Comparison of ENCODE assay signal across 9 cellular contexts in the genomic region with DNA sequence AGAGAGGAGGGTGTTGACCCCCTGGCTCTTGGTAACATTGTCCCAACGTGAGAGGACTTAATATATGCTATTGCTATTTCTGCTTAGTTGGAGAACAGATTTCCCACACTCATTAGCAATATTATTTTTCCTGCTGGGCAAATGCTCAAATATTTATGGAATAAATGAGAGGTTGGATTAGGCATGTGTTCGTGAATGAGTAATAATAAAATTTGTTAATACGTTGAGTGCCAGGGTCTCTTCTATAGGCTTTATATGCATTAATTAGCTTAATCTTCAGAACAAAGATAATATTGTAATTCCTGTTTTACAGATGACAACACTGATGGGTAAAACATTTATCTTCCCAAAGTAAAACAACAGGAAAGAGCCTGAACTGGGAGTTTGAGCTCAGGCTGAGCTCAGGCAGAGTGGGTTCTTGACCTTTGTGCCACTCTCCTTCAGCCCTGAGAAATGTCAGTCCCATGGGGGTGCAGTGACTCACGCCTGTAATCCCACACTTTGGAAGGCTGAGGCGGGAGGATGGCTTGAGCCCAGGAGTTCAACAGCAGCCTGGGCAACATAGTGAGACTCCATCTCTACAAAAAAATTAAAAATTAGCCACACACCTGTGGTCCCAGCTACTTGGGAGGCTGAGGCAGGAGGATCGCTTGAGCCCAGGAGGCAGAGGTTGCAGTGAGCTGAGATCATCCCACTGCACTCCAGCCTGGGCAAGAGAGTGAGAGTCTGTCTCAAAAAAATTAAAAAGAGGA. TPM values are rescaled to one million over a fixed set of nuclear protein-coding genes. Genes with fewer than 3 reads are reported as not detected.
DNase-seq lines count a peak whose midpoint lies in the region; ATAC-seq, FAIRE-seq and TF ChIP-seq lines count a peak whose summit lies in the region.
"Had no signal": no experiment of that assay in that cellular context is flagged by ENCODE, and none has a peak within 500 bp of the region (broad histone marks: within the 10 kb centered on the region; RNA-seq: fewer than 3 reads in every experiment).

No MANE protein-coding gene starts in this region.

- H3K23ac ChIP-seq in H1 (ENCODE audit: insufficient read length): no peak overlapping the region

- H2BK120ac ChIP-seq in H1 (replicated peaks; ENCODE audit: low read depth, low read length): no peak overlapping the region

- H3K4ac ChIP-seq in H1 (replicated peaks; ENCODE audit: insufficient read length, low read depth, low read length): no peak overlapping the region

- no peak for TF ChIP-seq EP300 in H1 (IDR thresholded peaks at IDR 0.05; ENCODE audit: borderline replicate concordance in 1 of 2, low read depth in 2 of 2, low read length in 2 of 2)

- H4K8ac ChIP-seq in H1 (ENCODE audit: extremely low read depth, insufficient read depth, low read length): no peak overlapping the region

- no peak overlapping the region for H3K4me3 ChIP-seq in CD8-positive, alpha-beta memory T cell (ENCODE audit: low read length)
- H3K4me3 ChIP-seq in LNCaP clone FGC (ENCODE audit: low read depth, low read length): peak overlapping the region; percentile 61
- H3K4me3 ChIP-seq in H1 (ENCODE audit: extremely low read depth in 1 of 4, insufficient read depth in 2 of 4, low read depth in 3 of 4, low read length in 4 of 4): peak overlapping the region; percentile 60 to 83 (median 64); a peak in 5 of 8 replicates
- H3K4me3 ChIP-seq in HAP-1: no peak overlapping the region
- H3K4me3 ChIP-seq in left lung: no peak overlapping the region

- H3K27me3 Mint-ChIP-seq in CD8-positive, alpha-beta memory T cell: no peaks in the 10 kb centered on the region
- H3K27me3 Mint-ChIP-seq in neural crest cell (ENCODE audit: low read depth): no peaks in the 10 kb centered on the region

- peaks cover 12% of the 10 kb centered on the region for H3K9me3 ChIP-seq in CD8-positive, alpha-beta memory T cell (ENCODE audit: low read length)
- H3K9me3 ChIP-seq in H1 (ENCODE audit: insufficient read depth in 2 of 2, low read depth in 1 of 2, low read length in 1 of 2): peaks cover 2 to 8% of the 10 kb centered on the region in 2 experiments; a peak in 3 of 4 replicates
- H3K9me3 ChIP-seq in HAP-1: 0 out of 2 replicates have a peak, but pooled peaks cover 5% of the 10 kb centered on the region
- peaks cover 4 to 94% of the 10 kb centered on the region in 2 donors for H3K9me3 ChIP-seq in left lung

- no peak overlapping the region for H3K14ac ChIP-seq in H1 (ENCODE audit: insufficient read length)

- DNase-seq in CD8-positive, alpha-beta memory T cell: no peak
- no peak for DNase-seq in LNCaP clone FGC (ENCODE audit: low read depth)
- DNase-seq in H1 (ENCODE audit: low read depth in 1 of 2, low spot score in 2 of 2): no peak
- no peak for DNase-seq in neural crest cell (ENCODE audit: low read depth, low spot score)
- no peak for DNase-seq in HAP-1 (ENCODE audit: low spot score in 2 of 2)
- no peak for DNase-seq in left lung
- no peak for DNase-seq in HEK293T (ENCODE audit: extremely low spot score)
- DNase-seq in NCI-H748 (lab: John Stamatoyannopoulos, UW; ENCODE audit: unreplicated experiment): no peak
- DNase-seq: OCI-M1 had no signal

- no peak overlapping the region for H2BK15ac ChIP-seq in H1 (ENCODE audit: low read length)

- peaks cover 42 to 92% (median 77%) of the 10 kb centered on the region in 5 donors for H3K9me3 Mint-ChIP-seq in CD8-positive, alpha-beta memory T cell
- peaks cover 11% of the 10 kb centered on the region for H3K9me3 Mint-ChIP-seq in neural crest cell

- no peak overlapping the region for H2AK5ac ChIP-seq in H1 (ENCODE audit: low read depth, low read length)

- TF ChIP-seq POLR2A in H1 (IDR thresholded peaks at IDR 0.05; ENCODE audit: control extremely low read depth in 1 of 2, low read depth in 2 of 2, low read length in 2 of 2): no peak

- ATAC-seq in left lung: no peak

- in situ Hi-C loops in HAP-1 (cut with MboI; ENCODE audit: low sequenced_read_pairs): no loop called here

- CTCF ChIA-PET in CD8-positive, alpha-beta memory T cell (lab: Charles Lee): no interaction called here
- CTCF ChIA-PET in H1 (lab: Charles Lee; ENCODE audit: partially characterized antibody): no interaction called here
- CTCF ChIA-PET in HEK293T (lab: Yijun Ruan, JAX): no interaction called here

- peaks cover 3 to 65% (median 22%) of the 10 kb centered on the region in 3 donors for H3K36me3 Mint-ChIP-seq in CD8-positive, alpha-beta memory T cell
- peaks cover 21% of the 10 kb centered on the region for H3K36me3 Mint-ChIP-seq in neural crest cell (ENCODE audit: low read depth)

- H4K20me1 ChIP-seq in H1 (replicated peaks in 1 of 2; ENCODE audit: control insufficient read depth in 1 of 2, insufficient read depth in 2 of 2, low read length in 2 of 2): peaks cover 0 to 1% of the 10 kb centered on the region in 2 experiments

- no peak overlapping the region for H4K91ac ChIP-seq in H1 (replicated peaks; ENCODE audit: insufficient read length, low read length)

- no peak overlapping the region for H2BK20ac ChIP-seq in H1 (ENCODE audit: low read length)

- peak overlapping the region in 1 of 8 donors; percentile 38 for H3K27ac Mint-ChIP-seq in CD8-positive, alpha-beta memory T cell
- H3K27ac Mint-ChIP-seq in neural crest cell (ENCODE audit: unreplicated experiment): no peak overlapping the region

- H2BK5ac ChIP-seq in H1 (ENCODE audit: low read depth, low read length): no peak overlapping the region

- H4K5ac ChIP-seq in H1 (ENCODE audit: insufficient read length, low read depth, low read length): no peak overlapping the region

- H3K9ac ChIP-seq in H1 (replicated peaks in 1 of 4; ENCODE audit: extremely low read depth in 1 of 4, low read depth in 3 of 4, low read length in 3 of 4): peak overlapping the region in 1 of 4 experiments; percentile 50; a peak in 2 of 7 replicates

- no peaks in the 10 kb centered on the region for H3K27me3 ChIP-seq in CD8-positive, alpha-beta memory T cell (ENCODE audit: insufficient read depth, low read length, poor library complexity, severe bottlenecking)
- H3K27me3 ChIP-seq in H1 (replicated peaks in 1 of 4; ENCODE audit: control insufficient read depth in 3 of 4, extremely low read depth in 1 of 4, insufficient read depth in 3 of 4, low read length in 3 of 4) (no peaks in the 10 kb centered on the region), HAP-1 (ENCODE audit: low read depth) (no peaks in the 10 kb centered on the region), left lung (no peaks in the 10 kb centered on the region)

- peaks cover 7 to 13% (median 13%) of the 10 kb centered on the region in 3 donors for H3K4me1 Mint-ChIP-seq in CD8-positive, alpha-beta memory T cell
- peaks cover 12% of the 10 kb centered on the region for H3K4me1 Mint-ChIP-seq in neural crest cell

- H3K27ac ChIP-seq in CD8-positive, alpha-beta memory T cell (ENCODE audit: low read depth, low read length): no peak overlapping the region
- no peak overlapping the region for H3K27ac ChIP-seq in H1 (ENCODE audit: low read depth, low read length)
- H3K27ac ChIP-seq in left lung: no peak overlapping the region

- H3K56ac ChIP-seq in H1 (replicated peaks; ENCODE audit: insufficient read length, low read depth, low read length): no peak overlapping the region

- no peaks in the 10 kb centered on the region for H3K79me2 ChIP-seq in H1 (ENCODE audit: control insufficient read depth in 1 of 2, insufficient read depth in 2 of 2, low read length in 2 of 2)

- H2AFZ ChIP-seq in H1 (ENCODE audit: low read length): 0 out of 2 replicates have a peak overlapping the region, but pooled peaks have one; percentile 97

- H3K79me1 ChIP-seq in H1 (ENCODE audit: low read depth, low read length): no peaks in the 10 kb centered on the region

- H2BK12ac ChIP-seq in H1 (ENCODE audit: low read depth, low read length): no peak overlapping the region

- TF ChIP-seq CTCF in LNCaP clone FGC (IDR thresholded peaks at IDR 0.05; ENCODE audit: control insufficient read depth, extremely low read depth, insufficient read depth) (no peak), H1 (IDR thresholded peaks at IDR 0.05; ENCODE audit: control extremely low read depth in 1 of 3, insufficient read depth in 1 of 3, low read depth in 1 of 3, low read length in 3 of 3) (no peak), neural crest cell (conservative IDR thresholded peaks at IDR 0.05) (no peak), left lung (IDR thresholded peaks at IDR 0.05) (no peak)

- POLR2A ChIA-PET in CD8-positive, alpha-beta memory T cell (lab: Charles Lee): no interaction called here
- POLR2A ChIA-PET in H1 (lab: Charles Lee; ENCODE audit: partially characterized antibody) (interaction anchor here (1.1 to 1.8 kb wide), 4 partner anchors 14 to 239 kb away, joined by 3 to 5 read pairs (median 4); partner anchors contain the start of gene ZNF180), HEK293T (lab: Yijun Ruan, JAX) (no interaction called here)

- intact Hi-C loops in left lung (cut with DNase I): no loop called here

- no peak overlapping the region for H3K18ac ChIP-seq in H1 (ENCODE audit: extremely low read depth, low read length)

- peak overlapping the region; percentile 75 to 88 for H3K4me2 ChIP-seq in H1 (ENCODE audit: insufficient read depth in 1 of 2, low read depth in 2 of 2, low read length in 2 of 2)

- peak overlapping the region in 4 of 7 donors; percentile 38 to 65 (median 61) for H3K4me3 Mint-ChIP-seq in CD8-positive, alpha-beta memory T cell
- H3K4me3 Mint-ChIP-seq in neural crest cell: peak overlapping the region; percentile 81

- H3K4me1 ChIP-seq in CD8-positive, alpha-beta memory T cell (ENCODE audit: insufficient read depth, low read length): no peaks in the 10 kb centered on the region
- peaks cover 0 to 3% (median under 1%) of the 10 kb centered on the region in 4 experiments; a peak in 1 of 7 replicates for H3K4me1 ChIP-seq in H1 (replicated peaks in 1 of 4; ENCODE audit: control insufficient read depth in 3 of 4, insufficient read depth in 4 of 4, low read length in 3 of 4)
- H3K4me1 ChIP-seq in HAP-1: no peaks in the 10 kb centered on the region
- no peaks in the 10 kb centered on the region for H3K4me1 ChIP-seq in left lung

- 78 to 100% methylated on average over 2 to 6 of the region's 6 CpGs for WGBS in H1 (ENCODE audit: extremely low coverage in 1 of 2, insufficient coverage in 1 of 2, insufficient read length in 1 of 2, insufficient replicate concordance in 2 of 2, low coverage in 1 of 2, low lambda C conversion rate in 2 of 2, missing lambda C conversion rate in 1 of 2), 2 experiments

- no peak for FAIRE-seq in H1 (lab: Jason Lieb, UNC)

- peaks cover 8% of the 10 kb centered on the region for H3K23me2 ChIP-seq in H1 (ENCODE audit: low read depth, low read length)

- no peaks in the 10 kb centered on the region for H3K36me3 ChIP-seq in CD8-positive, alpha-beta memory T cell (ENCODE audit: insufficient read depth, low read length)
- H3K36me3 ChIP-seq in H1 (ENCODE audit: control insufficient read depth in 2 of 4, insufficient read depth in 4 of 4, low read length in 3 of 4): no peaks in the 10 kb centered on the region
- no peaks in the 10 kb centered on the region for H3K36me3 ChIP-seq in HAP-1 (replicated peaks)
- H3K36me3 ChIP-seq in left lung: peaks cover 0 to 4% of the 10 kb centered on the region in 2 donors

- no peak for TF ChIP-seq RAD21 in H1 (IDR thresholded peaks at IDR 0.05 in 1 of 2, conservative IDR thresholded peaks at IDR 0.05 in 1 of 2; ENCODE audit: low read depth in 2 of 2, low read length in 2 of 2)

RNA-seq across cellular contexts. Expression of gene ZNF233, which starts 1.2 kb away (rescaled TPM):
- under 1 TPM; 0.09 to 0.22 TPM for total RNA-seq in CD8-positive, alpha-beta memory T cell
- polyA plus RNA-seq in CD8-positive, alpha-beta memory T cell: 0.44 TPM
- total RNA-seq in H1 (2021; fragmentation: NEBNext Ultra II Directional; extraction: Animal tissue kit (Norgen Biotek cat#: 25700)): 1.6 and 1.8 TPM in 2 replicates
- polyA plus RNA-seq in H1 (2011; rRNA removed): 0.19 and 0.54 TPM in 2 replicates
- polyA plus RNA-seq in H1 (2011; cell fraction: cytosol; rRNA removed): 0.49 TPM
- 1.1 TPM for polyA plus RNA-seq in H1 (2011; cell fraction: nucleus; rRNA removed)
- 1.2 to 1.6 TPM (median 1.3 TPM) in 4 replicates for polyA plus RNA-seq in H1 (2012, experiment 1 of 2)
- not detected for polyA plus RNA-seq in H1 (2012, experiment 2 of 2)
- 1.2 TPM for polyA plus RNA-seq in H1 (2013, experiment 1 of 2)
- 1.0 TPM for polyA plus RNA-seq in H1 (2013, experiment 2 of 2)
- polyA minus RNA-seq in H1 (2011; rRNA and poly(A)+ RNA removed): 2.4 and 4.1 TPM in 2 replicates
- 1.8 TPM for polyA minus RNA-seq in H1 (2011; cell fraction: cytosol; rRNA and poly(A)+ RNA removed)
- polyA minus RNA-seq in H1 (2011; cell fraction: nucleus; rRNA and poly(A)+ RNA removed): 8.0 TPM
- total RNA-seq in neural crest cell (1.7 and 2.5 TPM in 2 replicates), left lung (1 to 10 TPM in 1 of 2 donors, under 1 TPM in 1; 0.29 to 1.4 TPM)

RNA-seq across cellular contexts. Expression of gene ZNF235, which starts 44.0 kb away (rescaled TPM):
- 1 to 10 TPM; 4.7 to 5.1 TPM for total RNA-seq in CD8-positive, alpha-beta memory T cell
- polyA plus RNA-seq in CD8-positive, alpha-beta memory T cell: 3.8 TPM
- 4.5 and 5.3 TPM in 2 replicates for total RNA-seq in H1 (2021; fragmentation: NEBNext Ultra II Directional; extraction: Animal tissue kit (Norgen Biotek cat#: 25700))
- polyA plus RNA-seq in H1 (2011; rRNA removed): 1.1 and 2.0 TPM in 2 replicates
- 1.7 TPM for polyA plus RNA-seq in H1 (2011; cell fraction: cytosol; rRNA removed)
- polyA plus RNA-seq in H1 (2011; cell fraction: nucleus; rRNA removed): 3.2 TPM
- polyA plus RNA-seq in H1 (2012, experiment 1 of 2): 2.9 to 4.1 TPM (median 3.2 TPM) in 4 replicates
- 0.66 TPM for polyA plus RNA-seq in H1 (2012, experiment 2 of 2)
- 2.3 TPM for polyA plus RNA-seq in H1 (2013, experiment 1 of 2)
- 1.8 TPM for polyA plus RNA-seq in H1 (2013, experiment 2 of 2)
- polyA minus RNA-seq in H1 (2011; rRNA and poly(A)+ RNA removed): 7.0 and 8.7 TPM in 2 replicates
- polyA minus RNA-seq in H1 (2011; cell fraction: cytosol; rRNA and poly(A)+ RNA removed): 2.5 TPM
- polyA minus RNA-seq in H1 (2011; cell fraction: nucleus; rRNA and poly(A)+ RNA removed): 15.2 TPM
- total RNA-seq in neural crest cell (9.5 and 11.5 TPM in 2 replicates), left lung (1 to 10 TPM; 5.2 to 5.8 TPM)

RNA-seq across cellular contexts. Expression of gene ZNF227, which starts 48.5 kb away (rescaled TPM):
- 10 to 100 TPM; 22.1 to 24.0 TPM for total RNA-seq in CD8-positive, alpha-beta memory T cell
- polyA plus RNA-seq in CD8-positive, alpha-beta memory T cell: 11.4 TPM
- total RNA-seq in H1 (2021; fragmentation: NEBNext Ultra II Directional; extraction: Animal tissue kit (Norgen Biotek cat#: 25700)): 23.9 and 25.8 TPM in 2 replicates
- polyA plus RNA-seq in H1 (2011; rRNA removed): 3.2 and 4.9 TPM in 2 replicates
- 5.9 TPM for polyA plus RNA-seq in H1 (2011; cell fraction: cytosol; rRNA removed)
- polyA plus RNA-seq in H1 (2011; cell fraction: nucleus; rRNA removed): 4.3 TPM
- polyA plus RNA-seq in H1 (2012, experiment 1 of 2): 12.0 to 13.5 TPM (median 12.3 TPM) in 4 replicates
- polyA plus RNA-seq in H1 (2012, experiment 2 of 2): 0.91 TPM
- polyA plus RNA-seq in H1 (2013, experiment 1 of 2): 9.6 TPM
- polyA plus RNA-seq in H1 (2013, experiment 2 of 2): 8.7 TPM
- polyA minus RNA-seq in H1 (2011; rRNA and poly(A)+ RNA removed): 15.2 and 19.5 TPM in 2 replicates
- 6.8 TPM for polyA minus RNA-seq in H1 (2011; cell fraction: cytosol; rRNA and poly(A)+ RNA removed)
- polyA minus RNA-seq in H1 (2011; cell fraction: nucleus; rRNA and poly(A)+ RNA removed): 32.0 TPM
- total RNA-seq in neural crest cell (33.4 and 35.8 TPM in 2 replicates), left lung (10 to 100 TPM; 13.3 to 13.8 TPM)

Comparison
In these comparisons a context has a peak if more than half of its experiments do, and no peak if none do; other contexts are left out.
1. H3K4me3 ChIP-seq: peak in LNCaP clone FGC (single experiment) and H1 (4 of 4); none in CD8-positive, alpha-beta memory T cell (single experiment), HAP-1 (single experiment) and left lung (0 of 2).